In the genomic region with DNA sequence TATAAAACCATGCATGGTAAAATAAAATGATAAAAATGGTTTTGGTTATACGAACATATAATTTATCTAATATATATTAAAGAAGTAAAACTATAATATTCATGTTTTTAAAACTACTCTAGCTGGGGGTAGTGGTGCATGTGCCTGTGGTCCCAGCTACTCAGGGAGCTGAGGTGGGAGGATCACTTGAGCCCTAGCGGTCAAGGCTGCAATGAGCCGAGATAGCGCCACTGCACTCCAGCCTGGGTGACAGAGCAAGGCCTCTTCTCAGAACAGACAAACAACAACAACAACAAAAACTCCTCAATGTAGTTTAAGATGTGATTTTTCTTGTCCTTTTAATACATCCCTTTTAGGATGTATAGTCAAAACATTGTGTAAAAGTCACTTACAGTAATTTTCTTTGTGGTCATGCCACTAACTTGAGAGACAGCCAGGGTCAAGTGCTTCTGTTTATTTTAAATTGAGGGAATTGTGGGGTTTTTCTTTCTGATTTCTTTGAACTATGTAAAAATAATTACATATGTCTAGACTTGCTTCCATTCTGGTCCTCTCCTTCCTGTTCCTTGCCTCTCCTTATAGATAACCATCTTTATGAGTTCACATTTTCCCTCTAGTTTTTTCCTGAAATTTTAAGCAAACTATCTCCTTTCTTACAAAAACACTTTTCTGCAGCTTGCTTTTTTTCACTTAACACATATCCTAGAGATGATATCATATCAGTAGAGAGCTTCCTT, we compare ENCODE assay signal across 1 cellular context.
TF ChIP-seq lines count a peak whose summit lies in the region.

No MANE protein-coding gene starts in this region.

TF ChIP-seq in K562, 482 proteins besides CTCF, POLR2A, EP300 and RAD21 (continued from another document and continues in another):
- TF ChIP-seq, protein P1, sequence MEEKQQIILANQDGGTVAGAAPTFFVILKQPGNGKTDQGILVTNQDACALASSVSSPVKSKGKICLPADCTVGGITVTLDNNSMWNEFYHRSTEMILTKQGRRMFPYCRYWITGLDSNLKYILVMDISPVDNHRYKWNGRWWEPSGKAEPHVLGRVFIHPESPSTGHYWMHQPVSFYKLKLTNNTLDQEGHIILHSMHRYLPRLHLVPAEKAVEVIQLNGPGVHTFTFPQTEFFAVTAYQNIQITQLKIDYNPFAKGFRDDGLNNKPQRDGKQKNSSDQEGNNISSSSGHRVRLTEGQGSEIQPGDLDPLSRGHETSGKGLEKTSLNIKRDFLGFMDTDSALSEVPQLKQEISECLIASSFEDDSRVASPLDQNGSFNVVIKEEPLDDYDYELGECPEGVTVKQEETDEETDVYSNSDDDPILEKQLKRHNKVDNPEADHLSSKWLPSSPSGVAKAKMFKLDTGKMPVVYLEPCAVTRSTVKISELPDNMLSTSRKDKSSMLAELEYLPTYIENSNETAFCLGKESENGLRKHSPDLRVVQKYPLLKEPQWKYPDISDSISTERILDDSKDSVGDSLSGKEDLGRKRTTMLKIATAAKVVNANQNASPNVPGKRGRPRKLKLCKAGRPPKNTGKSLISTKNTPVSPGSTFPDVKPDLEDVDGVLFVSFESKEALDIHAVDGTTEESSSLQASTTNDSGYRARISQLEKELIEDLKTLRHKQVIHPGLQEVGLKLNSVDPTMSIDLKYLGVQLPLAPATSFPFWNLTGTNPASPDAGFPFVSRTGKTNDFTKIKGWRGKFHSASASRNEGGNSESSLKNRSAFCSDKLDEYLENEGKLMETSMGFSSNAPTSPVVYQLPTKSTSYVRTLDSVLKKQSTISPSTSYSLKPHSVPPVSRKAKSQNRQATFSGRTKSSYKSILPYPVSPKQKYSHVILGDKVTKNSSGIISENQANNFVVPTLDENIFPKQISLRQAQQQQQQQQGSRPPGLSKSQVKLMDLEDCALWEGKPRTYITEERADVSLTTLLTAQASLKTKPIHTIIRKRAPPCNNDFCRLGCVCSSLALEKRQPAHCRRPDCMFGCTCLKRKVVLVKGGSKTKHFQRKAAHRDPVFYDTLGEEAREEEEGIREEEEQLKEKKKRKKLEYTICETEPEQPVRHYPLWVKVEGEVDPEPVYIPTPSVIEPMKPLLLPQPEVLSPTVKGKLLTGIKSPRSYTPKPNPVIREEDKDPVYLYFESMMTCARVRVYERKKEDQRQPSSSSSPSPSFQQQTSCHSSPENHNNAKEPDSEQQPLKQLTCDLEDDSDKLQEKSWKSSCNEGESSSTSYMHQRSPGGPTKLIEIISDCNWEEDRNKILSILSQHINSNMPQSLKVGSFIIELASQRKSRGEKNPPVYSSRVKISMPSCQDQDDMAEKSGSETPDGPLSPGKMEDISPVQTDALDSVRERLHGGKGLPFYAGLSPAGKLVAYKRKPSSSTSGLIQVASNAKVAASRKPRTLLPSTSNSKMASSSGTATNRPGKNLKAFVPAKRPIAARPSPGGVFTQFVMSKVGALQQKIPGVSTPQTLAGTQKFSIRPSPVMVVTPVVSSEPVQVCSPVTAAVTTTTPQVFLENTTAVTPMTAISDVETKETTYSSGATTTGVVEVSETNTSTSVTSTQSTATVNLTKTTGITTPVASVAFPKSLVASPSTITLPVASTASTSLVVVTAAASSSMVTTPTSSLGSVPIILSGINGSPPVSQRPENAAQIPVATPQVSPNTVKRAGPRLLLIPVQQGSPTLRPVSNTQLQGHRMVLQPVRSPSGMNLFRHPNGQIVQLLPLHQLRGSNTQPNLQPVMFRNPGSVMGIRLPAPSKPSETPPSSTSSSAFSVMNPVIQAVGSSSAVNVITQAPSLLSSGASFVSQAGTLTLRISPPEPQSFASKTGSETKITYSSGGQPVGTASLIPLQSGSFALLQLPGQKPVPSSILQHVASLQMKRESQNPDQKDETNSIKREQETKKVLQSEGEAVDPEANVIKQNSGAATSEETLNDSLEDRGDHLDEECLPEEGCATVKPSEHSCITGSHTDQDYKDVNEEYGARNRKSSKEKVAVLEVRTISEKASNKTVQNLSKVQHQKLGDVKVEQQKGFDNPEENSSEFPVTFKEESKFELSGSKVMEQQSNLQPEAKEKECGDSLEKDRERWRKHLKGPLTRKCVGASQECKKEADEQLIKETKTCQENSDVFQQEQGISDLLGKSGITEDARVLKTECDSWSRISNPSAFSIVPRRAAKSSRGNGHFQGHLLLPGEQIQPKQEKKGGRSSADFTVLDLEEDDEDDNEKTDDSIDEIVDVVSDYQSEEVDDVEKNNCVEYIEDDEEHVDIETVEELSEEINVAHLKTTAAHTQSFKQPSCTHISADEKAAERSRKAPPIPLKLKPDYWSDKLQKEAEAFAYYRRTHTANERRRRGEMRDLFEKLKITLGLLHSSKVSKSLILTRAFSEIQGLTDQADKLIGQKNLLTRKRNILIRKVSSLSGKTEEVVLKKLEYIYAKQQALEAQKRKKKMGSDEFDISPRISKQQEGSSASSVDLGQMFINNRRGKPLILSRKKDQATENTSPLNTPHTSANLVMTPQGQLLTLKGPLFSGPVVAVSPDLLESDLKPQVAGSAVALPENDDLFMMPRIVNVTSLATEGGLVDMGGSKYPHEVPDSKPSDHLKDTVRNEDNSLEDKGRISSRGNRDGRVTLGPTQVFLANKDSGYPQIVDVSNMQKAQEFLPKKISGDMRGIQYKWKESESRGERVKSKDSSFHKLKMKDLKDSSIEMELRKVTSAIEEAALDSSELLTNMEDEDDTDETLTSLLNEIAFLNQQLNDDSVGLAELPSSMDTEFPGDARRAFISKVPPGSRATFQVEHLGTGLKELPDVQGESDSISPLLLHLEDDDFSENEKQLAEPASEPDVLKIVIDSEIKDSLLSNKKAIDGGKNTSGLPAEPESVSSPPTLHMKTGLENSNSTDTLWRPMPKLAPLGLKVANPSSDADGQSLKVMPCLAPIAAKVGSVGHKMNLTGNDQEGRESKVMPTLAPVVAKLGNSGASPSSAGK (IDR thresholded peaks at IDR 0.05) = peak; percentile 68
- no peak for TF ChIP-seq MAFG (tag; conservative IDR thresholded peaks at IDR 0.05)
- TF ChIP-seq PHF20 (IDR thresholded peaks at IDR 0.05; ENCODE audit: partially characterized antibody) = no peak
- TF ChIP-seq L3MBTL2 (IDR thresholded peaks at IDR 0.05) = peak; percentile 40; the same call in 1 of the 2 replicates
- no peak for TF ChIP-seq LARP7 (IDR thresholded peaks at IDR 0.05)
- TF ChIP-seq, protein P2, sequence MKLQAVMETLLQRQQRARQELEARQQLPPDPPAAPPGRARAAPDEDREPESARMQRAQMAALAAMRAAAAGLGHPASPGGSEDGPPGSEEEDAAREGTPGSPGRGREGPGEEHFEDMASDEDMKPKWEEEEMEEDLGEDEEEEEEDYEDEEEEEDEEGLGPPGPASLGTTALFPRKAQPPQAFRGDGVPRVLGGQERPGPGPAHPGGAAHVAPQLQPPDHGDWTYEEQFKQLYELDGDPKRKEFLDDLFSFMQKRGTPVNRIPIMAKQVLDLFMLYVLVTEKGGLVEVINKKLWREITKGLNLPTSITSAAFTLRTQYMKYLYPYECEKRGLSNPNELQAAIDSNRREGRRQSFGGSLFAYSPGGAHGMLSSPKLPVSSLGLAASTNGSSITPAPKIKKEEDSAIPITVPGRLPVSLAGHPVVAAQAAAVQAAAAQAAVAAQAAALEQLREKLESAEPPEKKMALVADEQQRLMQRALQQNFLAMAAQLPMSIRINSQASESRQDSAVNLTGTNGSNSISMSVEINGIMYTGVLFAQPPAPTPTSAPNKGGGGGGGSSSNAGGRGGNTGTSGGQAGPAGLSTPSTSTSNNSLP (IDR thresholded peaks at IDR 0.05; ENCODE audit: borderline replicate concordance, low read depth, low read length) = 0 out of 2 replicates have a peak, but pooled peaks have one; percentile 39
- no peak for TF ChIP-seq BDP1 (IDR thresholded peaks at IDR 0.05; ENCODE audit: insufficient read depth, insufficient read length)
- no peak for TF ChIP-seq MECOM (CRISPR knock-in tag; IDR thresholded peaks at IDR 0.05)
- TF ChIP-seq BMI1 (IDR thresholded peaks at IDR 0.05; ENCODE audit: low read length) = no peak
- no peak for TF ChIP-seq SMARCA4 (IDR thresholded peaks at IDR 0.05)
- TF ChIP-seq CC2D1A (IDR thresholded peaks at IDR 0.05) = no peak
- TF ChIP-seq, protein P3, sequence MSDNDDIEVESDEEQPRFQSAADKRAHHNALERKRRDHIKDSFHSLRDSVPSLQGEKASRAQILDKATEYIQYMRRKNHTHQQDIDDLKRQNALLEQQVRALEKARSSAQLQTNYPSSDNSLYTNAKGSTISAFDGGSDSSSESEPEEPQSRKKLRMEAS (CRISPR knock-in tag; IDR thresholded peaks at IDR 0.05) = peak; percentile 61
- TF ChIP-seq, protein P4, sequence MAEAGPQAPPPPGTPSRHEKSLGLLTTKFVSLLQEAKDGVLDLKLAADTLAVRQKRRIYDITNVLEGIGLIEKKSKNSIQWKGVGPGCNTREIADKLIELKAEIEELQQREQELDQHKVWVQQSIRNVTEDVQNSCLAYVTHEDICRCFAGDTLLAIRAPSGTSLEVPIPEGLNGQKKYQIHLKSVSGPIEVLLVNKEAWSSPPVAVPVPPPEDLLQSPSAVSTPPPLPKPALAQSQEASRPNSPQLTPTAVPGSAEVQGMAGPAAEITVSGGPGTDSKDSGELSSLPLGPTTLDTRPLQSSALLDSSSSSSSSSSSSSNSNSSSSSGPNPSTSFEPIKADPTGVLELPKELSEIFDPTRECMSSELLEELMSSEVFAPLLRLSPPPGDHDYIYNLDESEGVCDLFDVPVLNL (CRISPR knock-in tag; IDR thresholded peaks at IDR 0.05; ENCODE audit: low read depth) = no peak
- no peak for TF ChIP-seq FOXK2 (conservative IDR thresholded peaks at IDR 0.05 in 1 of 2, IDR thresholded peaks at IDR 0.05 in 1 of 2; ENCODE audit: low read depth in 2 of 2)
- TF ChIP-seq, protein P5, sequence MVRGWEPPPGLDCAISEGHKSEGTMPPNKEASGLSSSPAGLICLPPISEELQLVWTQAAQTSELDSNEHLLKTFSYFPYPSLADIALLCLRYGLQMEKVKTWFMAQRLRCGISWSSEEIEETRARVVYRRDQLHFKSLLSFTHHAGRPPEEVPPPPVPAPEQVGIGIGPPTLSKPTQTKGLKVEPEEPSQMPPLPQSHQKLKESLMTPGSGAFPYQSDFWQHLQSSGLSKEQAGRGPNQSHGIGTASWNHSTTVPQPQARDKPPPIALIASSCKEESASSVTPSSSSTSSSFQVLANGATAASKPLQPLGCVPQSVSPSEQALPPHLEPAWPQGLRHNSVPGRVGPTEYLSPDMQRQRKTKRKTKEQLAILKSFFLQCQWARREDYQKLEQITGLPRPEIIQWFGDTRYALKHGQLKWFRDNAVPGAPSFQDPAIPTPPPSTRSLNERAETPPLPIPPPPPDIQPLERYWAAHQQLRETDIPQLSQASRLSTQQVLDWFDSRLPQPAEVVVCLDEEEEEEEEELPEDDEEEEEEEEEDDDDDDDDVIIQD (CRISPR knock-in tag; IDR thresholded peaks at IDR 0.05) = no peak
- TF ChIP-seq, protein P6, sequence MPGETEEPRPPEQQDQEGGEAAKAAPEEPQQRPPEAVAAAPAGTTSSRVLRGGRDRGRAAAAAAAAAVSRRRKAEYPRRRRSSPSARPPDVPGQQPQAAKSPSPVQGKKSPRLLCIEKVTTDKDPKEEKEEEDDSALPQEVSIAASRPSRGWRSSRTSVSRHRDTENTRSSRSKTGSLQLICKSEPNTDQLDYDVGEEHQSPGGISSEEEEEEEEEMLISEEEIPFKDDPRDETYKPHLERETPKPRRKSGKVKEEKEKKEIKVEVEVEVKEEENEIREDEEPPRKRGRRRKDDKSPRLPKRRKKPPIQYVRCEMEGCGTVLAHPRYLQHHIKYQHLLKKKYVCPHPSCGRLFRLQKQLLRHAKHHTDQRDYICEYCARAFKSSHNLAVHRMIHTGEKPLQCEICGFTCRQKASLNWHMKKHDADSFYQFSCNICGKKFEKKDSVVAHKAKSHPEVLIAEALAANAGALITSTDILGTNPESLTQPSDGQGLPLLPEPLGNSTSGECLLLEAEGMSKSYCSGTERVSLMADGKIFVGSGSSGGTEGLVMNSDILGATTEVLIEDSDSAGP (CRISPR knock-in tag; IDR thresholded peaks at IDR 0.05) = no peak
- TF ChIP-seq FOXJ3 (CRISPR knock-in tag; IDR thresholded peaks at IDR 0.05) = no peak
- TF ChIP-seq NBN (IDR thresholded peaks at IDR 0.05; ENCODE audit: low read depth) = no peak
- TF ChIP-seq NRF1 (conservative IDR thresholded peaks at IDR 0.05 in 1 of 2, IDR thresholded peaks at IDR 0.05 in 1 of 2) = no peak
- TF ChIP-seq HDGF (IDR thresholded peaks at IDR 0.05) = no peak
- TF ChIP-seq ZSCAN29 (IDR thresholded peaks at IDR 0.05) = no peak
- TF ChIP-seq GTF2A2 (tag; IDR thresholded peaks at IDR 0.05) = no peak
- TF ChIP-seq, protein P7, sequence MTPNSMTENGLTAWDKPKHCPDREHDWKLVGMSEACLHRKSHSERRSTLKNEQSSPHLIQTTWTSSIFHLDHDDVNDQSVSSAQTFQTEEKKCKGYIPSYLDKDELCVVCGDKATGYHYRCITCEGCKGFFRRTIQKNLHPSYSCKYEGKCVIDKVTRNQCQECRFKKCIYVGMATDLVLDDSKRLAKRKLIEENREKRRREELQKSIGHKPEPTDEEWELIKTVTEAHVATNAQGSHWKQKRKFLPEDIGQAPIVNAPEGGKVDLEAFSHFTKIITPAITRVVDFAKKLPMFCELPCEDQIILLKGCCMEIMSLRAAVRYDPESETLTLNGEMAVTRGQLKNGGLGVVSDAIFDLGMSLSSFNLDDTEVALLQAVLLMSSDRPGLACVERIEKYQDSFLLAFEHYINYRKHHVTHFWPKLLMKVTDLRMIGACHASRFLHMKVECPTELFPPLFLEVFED (CRISPR knock-in tag; conservative IDR thresholded peaks at IDR 0.05) = no peak
- TF ChIP-seq ZBED1 (IDR thresholded peaks at IDR 0.05) = no peak
- TF ChIP-seq, protein P8, sequence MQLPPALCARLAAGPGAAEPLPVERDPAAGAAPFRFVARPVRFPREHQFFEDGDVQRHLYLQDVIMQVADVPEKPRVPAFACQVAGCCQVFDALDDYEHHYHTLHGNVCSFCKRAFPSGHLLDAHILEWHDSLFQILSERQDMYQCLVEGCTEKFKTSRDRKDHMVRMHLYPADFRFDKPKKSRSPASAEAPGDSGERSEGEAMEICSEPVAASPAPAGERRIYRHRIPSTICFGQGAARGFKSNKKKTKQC (CRISPR knock-in tag; IDR thresholded peaks at IDR 0.05) = no peak
- no peak for TF ChIP-seq PHTF2 (CRISPR knock-in tag; IDR thresholded peaks at IDR 0.05)
- TF ChIP-seq NFE2 (IDR thresholded peaks at IDR 0.05; ENCODE audit: low read depth) = no peak
- TF ChIP-seq ZNF23 (CRISPR knock-in tag; IDR thresholded peaks at IDR 0.05) = no peak
- TF ChIP-seq, protein P9, sequence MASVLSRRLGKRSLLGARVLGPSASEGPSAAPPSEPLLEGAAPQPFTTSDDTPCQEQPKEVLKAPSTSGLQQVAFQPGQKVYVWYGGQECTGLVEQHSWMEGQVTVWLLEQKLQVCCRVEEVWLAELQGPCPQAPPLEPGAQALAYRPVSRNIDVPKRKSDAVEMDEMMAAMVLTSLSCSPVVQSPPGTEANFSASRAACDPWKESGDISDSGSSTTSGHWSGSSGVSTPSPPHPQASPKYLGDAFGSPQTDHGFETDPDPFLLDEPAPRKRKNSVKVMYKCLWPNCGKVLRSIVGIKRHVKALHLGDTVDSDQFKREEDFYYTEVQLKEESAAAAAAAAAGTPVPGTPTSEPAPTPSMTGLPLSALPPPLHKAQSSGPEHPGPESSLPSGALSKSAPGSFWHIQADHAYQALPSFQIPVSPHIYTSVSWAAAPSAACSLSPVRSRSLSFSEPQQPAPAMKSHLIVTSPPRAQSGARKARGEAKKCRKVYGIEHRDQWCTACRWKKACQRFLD (CRISPR knock-in tag; IDR thresholded peaks at IDR 0.05) = no peak
- TF ChIP-seq GATA2 (CRISPR knock-in tag; IDR thresholded peaks at IDR 0.05) = no peak
- no peak for TF ChIP-seq ELF2 (CRISPR knock-in tag; IDR thresholded peaks at IDR 0.05)
- no peak for TF ChIP-seq RBM14 (IDR thresholded peaks at IDR 0.05; ENCODE audit: borderline replicate concordance, insufficient read depth, low read depth, low read length)
- TF ChIP-seq PURB (CRISPR knock-in tag; IDR thresholded peaks at IDR 0.05; ENCODE audit: low read depth) = no peak
- TF ChIP-seq ZBTB7A (IDR thresholded peaks at IDR 0.05; ENCODE audit: borderline replicate concordance, control insufficient read depth, low read depth, low read length) = no peak
- TF ChIP-seq FOXK1 (CRISPR knock-in tag; IDR thresholded peaks at IDR 0.05; ENCODE audit: borderline replicate concordance) = no peak
- TF ChIP-seq SMAD4 (CRISPR knock-in tag; conservative IDR thresholded peaks at IDR 0.05) = peak; percentile 76
- TF ChIP-seq EP400 (IDR thresholded peaks at IDR 0.05) = 0 out of 2 replicates have a peak, but pooled peaks have one; percentile 10
- TF ChIP-seq GATAD2B (IDR thresholded peaks at IDR 0.05; ENCODE audit: borderline replicate concordance) = no peak
- no peak for TF ChIP-seq SIRT6 (IDR thresholded peaks at IDR 0.05; ENCODE audit: low read depth, low read length)
